ENCODE assay signal across 2 cellular contexts in the genomic region with DNA sequence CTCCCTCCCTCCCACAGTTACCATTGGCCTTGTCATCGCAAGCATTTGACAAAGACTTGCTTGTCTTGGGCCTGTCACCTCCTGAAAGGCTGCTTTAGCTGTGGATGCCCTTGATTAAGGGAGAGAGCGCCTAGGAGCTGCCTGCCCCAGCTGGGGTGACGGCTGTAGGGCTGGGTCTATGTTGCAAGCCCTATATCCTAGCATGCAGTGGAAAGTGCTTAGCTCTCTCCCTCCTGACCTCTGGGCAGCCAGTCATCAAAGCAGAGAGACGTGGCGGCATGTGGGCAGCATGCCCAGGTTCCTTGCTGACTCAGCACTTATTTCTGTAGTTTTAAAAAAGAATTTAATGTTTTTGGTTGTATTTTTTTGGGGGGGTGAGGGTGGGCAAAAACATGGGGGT.
A peak's percentile ranks its signal among the peaks of the same experiment; 100 is the strongest.
TF ChIP-seq lines count a peak whose summit lies in the region.

No MANE protein-coding gene starts in this region.

TF ChIP-seq in A549, 52 proteins besides CTCF, POLR2A, EP300 and RAD21:
- TF ChIP-seq HOXB5 (CRISPR knock-in tag; IDR thresholded peaks at IDR 0.05) (no peak), MAFK (IDR thresholded peaks at IDR 0.05; ENCODE audit: partially characterized antibody) (peak; percentile 94), FOSB (CRISPR knock-in tag; IDR thresholded peaks at IDR 0.05) (no peak), NR3C1 (IDR thresholded peaks at IDR 0.05) (no peak), RARB (CRISPR knock-in tag; IDR thresholded peaks at IDR 0.05) (no peak), KDM1A (IDR thresholded peaks at IDR 0.05; ENCODE audit: low read depth) (no peak), CHD2 (IDR thresholded peaks at IDR 0.05; ENCODE audit: low read length, partially characterized antibody) (no peak)
- TF ChIP-seq, protein P1, sequence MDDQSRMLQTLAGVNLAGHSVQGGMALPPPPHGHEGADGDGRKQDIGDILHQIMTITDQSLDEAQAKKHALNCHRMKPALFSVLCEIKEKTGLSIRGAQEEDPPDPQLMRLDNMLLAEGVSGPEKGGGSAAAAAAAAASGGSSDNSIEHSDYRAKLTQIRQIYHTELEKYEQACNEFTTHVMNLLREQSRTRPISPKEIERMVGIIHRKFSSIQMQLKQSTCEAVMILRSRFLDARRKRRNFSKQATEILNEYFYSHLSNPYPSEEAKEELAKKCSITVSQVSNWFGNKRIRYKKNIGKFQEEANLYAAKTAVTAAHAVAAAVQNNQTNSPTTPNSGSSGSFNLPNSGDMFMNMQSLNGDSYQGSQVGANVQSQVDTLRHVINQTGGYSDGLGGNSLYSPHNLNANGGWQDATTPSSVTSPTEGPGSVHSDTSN (IDR thresholded peaks at IDR 0.05) = no peak

TF ChIP-seq in H1, 55 proteins besides CTCF, POLR2A, EP300 and RAD21:
- TF ChIP-seq BCL11A (IDR thresholded peaks at IDR 0.05; ENCODE audit: low read depth in 2 of 2, low read length in 2 of 2) (no peak), FOSL1 (IDR thresholded peaks at IDR 0.05; ENCODE audit: insufficient read depth, low read depth, low read length) (no peak), CHD7 (IDR thresholded peaks at IDR 0.05; ENCODE audit: insufficient replicate concordance, low read length) (no peak), MAFK (IDR thresholded peaks at IDR 0.05; ENCODE audit: low read depth, low read length) (peak; percentile 92)
- TF ChIP-seq, protein P2, sequence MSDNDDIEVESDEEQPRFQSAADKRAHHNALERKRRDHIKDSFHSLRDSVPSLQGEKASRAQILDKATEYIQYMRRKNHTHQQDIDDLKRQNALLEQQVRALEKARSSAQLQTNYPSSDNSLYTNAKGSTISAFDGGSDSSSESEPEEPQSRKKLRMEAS (IDR thresholded peaks at IDR 0.05) = 0 out of 2 replicates have a peak, but pooled peaks have one; percentile 29
